ENCODE assay signal across 16 cellular contexts in genomic region chr16:10688291-10688690, GRCh38. TPM values are rescaled to one million over a fixed set of nuclear protein-coding genes. Genes with fewer than 3 reads are reported as not detected.
DNase-seq lines count a peak whose midpoint lies in the region; ATAC-seq and TF ChIP-seq lines count a peak whose summit lies in the region.
"Had no signal": no experiment of that assay in that cellular context is flagged by ENCODE, and none has a peak within 500 bp of the region (broad histone marks: within the 10 kb centered on the region; RNA-seq: fewer than 3 reads in every experiment).

No MANE protein-coding gene starts in this region.

- H3K27ac ChIP-seq in lower lobe of right lung (no peak overlapping the region), upper lobe of left lung (peak overlapping the region in 3 of 4 donors; percentile 44 to 57 (median 53))
- no peak overlapping the region for H3K27ac ChIP-seq in effector memory CD4-positive, alpha-beta T cell (ENCODE audit: insufficient read depth, low read length, poor library complexity, severe bottlenecking)
- H3K27ac ChIP-seq: neural progenitor cell, SJSA1 had no signal

- peak; percentile 91 to 95 for ATAC-seq in lower lobe of right lung
- peak; percentile 52 to 78 for ATAC-seq in upper lobe of left lung (ENCODE audit: low FRiP score in 2 of 2)
- ATAC-seq in sciatic nerve, result no peak

- peaks cover 2% of the 10 kb centered on the region for H3K4me1 Mint-ChIP-seq in endothelial cell (ENCODE audit: unreplicated experiment)
- H3K4me1 Mint-ChIP-seq: activated naive CD8-positive, alpha-beta T cell treated with anti-CD3 and anti-CD28 coated beads for 36 hours had no signal

- no peaks in the 10 kb centered on the region for H3K9me3 Mint-ChIP-seq in endothelial cell (ENCODE audit: unreplicated experiment)
- H3K9me3 Mint-ChIP-seq: activated naive CD8-positive, alpha-beta T cell treated with anti-CD3 and anti-CD28 coated beads for 36 hours; neural progenitor cell; T-helper 2 cell treated with Interferon-gamma antibody and Interleukin-4, amounts not matched to agents 5 μg/mL and 100 μg/mL, for 36 hours had no signal

- TF ChIP-seq POLR2A in upper lobe of left lung (IDR thresholded peaks at IDR 0.05), result peak in 1 of 4 donors; percentile 17

- no peak overlapping the region for H3K27ac Mint-ChIP-seq in endothelial cell (ENCODE audit: unreplicated experiment)
- H3K27ac Mint-ChIP-seq: activated naive CD8-positive, alpha-beta T cell treated with anti-CD3 and anti-CD28 coated beads for 36 hours; neural progenitor cell; T-helper 2 cell treated with Interferon-gamma antibody and Interleukin-4, amounts not matched to agents 5 μg/mL and 100 μg/mL, for 36 hours had no signal

- peaks cover 7% of the 10 kb centered on the region for H3K4me1 ChIP-seq in lower lobe of right lung
- peaks cover 0 to 12% (median 4%) of the 10 kb centered on the region in 4 donors for H3K4me1 ChIP-seq in upper lobe of left lung
- no peaks in the 10 kb centered on the region for H3K4me1 ChIP-seq in effector memory CD4-positive, alpha-beta T cell (ENCODE audit: control insufficient read depth, insufficient read depth, low read length, poor library complexity, severe bottlenecking)
- H3K4me1 ChIP-seq: neural progenitor cell, SJSA1 had no signal

- H3K9me3 ChIP-seq in lower lobe of right lung, result no peaks in the 10 kb centered on the region
- no peaks in the 10 kb centered on the region for H3K9me3 ChIP-seq in upper lobe of left lung
- H3K9me3 ChIP-seq in effector memory CD4-positive, alpha-beta T cell (ENCODE audit: control insufficient read depth, low read length), result no peaks in the 10 kb centered on the region
- H3K9me3 ChIP-seq: SJSA1 had no signal

- H3K27me3 ChIP-seq in lower lobe of right lung (ENCODE audit: low read depth), result no peaks in the 10 kb centered on the region
- no peaks in the 10 kb centered on the region for H3K27me3 ChIP-seq in upper lobe of left lung
- H3K27me3 ChIP-seq in effector memory CD4-positive, alpha-beta T cell (replicated peaks; ENCODE audit: control insufficient read depth, insufficient read depth, low read length, poor library complexity, severe bottlenecking), result no peaks in the 10 kb centered on the region
- H3K27me3 ChIP-seq: neural progenitor cell had no signal

- peak in 1 of 4 donors; percentile 88 for TF ChIP-seq EP300 in upper lobe of left lung (IDR thresholded peaks at IDR 0.05)

- intact Hi-C loops in lower lobe of right lung (cut with DNase I) (no loop called here), sciatic nerve (cut with DNase I) (no loop called here)

- TF ChIP-seq CTCF in lower lobe of right lung (IDR thresholded peaks at IDR 0.05), result no peak
- TF ChIP-seq CTCF in upper lobe of left lung (IDR thresholded peaks at IDR 0.05), result no peak
- no peak for TF ChIP-seq CTCF in endothelial cell (IDR thresholded peaks at IDR 0.05; ENCODE audit: unreplicated experiment)

- H3K27me3 Mint-ChIP-seq in endothelial cell (ENCODE audit: unreplicated experiment), result peaks cover 2% of the 10 kb centered on the region

- H3K36me3 ChIP-seq in lower lobe of right lung (no peaks in the 10 kb centered on the region), upper lobe of left lung (no peaks in the 10 kb centered on the region)
- no peaks in the 10 kb centered on the region for H3K36me3 ChIP-seq in effector memory CD4-positive, alpha-beta T cell (ENCODE audit: control insufficient read depth, insufficient read depth, low read length)
- H3K36me3 ChIP-seq: neural progenitor cell, SJSA1 had no signal

- 72 to 90% methylated on average over 8 to 10 of the region's 10 CpGs for WGBS in upper lobe of left lung, 2 donors

- no peaks in the 10 kb centered on the region for H3K36me3 Mint-ChIP-seq in endothelial cell (ENCODE audit: low read depth, unreplicated experiment)
- H3K36me3 Mint-ChIP-seq: activated naive CD8-positive, alpha-beta T cell treated with anti-CD3 and anti-CD28 coated beads for 36 hours; neural progenitor cell had no signal

- DNase-seq in HT-29 (ENCODE audit: low spot score) (peak; percentile 77), NCI-H510A treated with DMSO at 0.1 percent for 48 hours (lab: John Stamatoyannopoulos, UW) (peak; percentile 61), lower lobe of right lung (peak; percentile 76), upper lobe of left lung (peak; percentile 71 to 83), endothelial cell (ENCODE audit: low spot score) (no peak), sciatic nerve (ENCODE audit: low spot score) (no peak)
- DNase-seq in effector memory CD4-positive, alpha-beta T cell, result no peak
- DNase-seq: activated naive CD8-positive, alpha-beta T cell treated with anti-CD3 and anti-CD28 coated beads for 36 hours; KG1; midbrain; NCI-H2081 treated with DMSO at 0.1 percent for 48 hours had no signal

- H3K4me3 ChIP-seq in lower lobe of right lung, result no peak overlapping the region
- peak overlapping the region in 1 of 4 donors; percentile 0 for H3K4me3 ChIP-seq in upper lobe of left lung
- no peak overlapping the region for H3K4me3 ChIP-seq in effector memory CD4-positive, alpha-beta T cell (ENCODE audit: insufficient read depth, low read depth, low read length, poor library complexity, severe bottlenecking)
- H3K4me3 ChIP-seq: neural progenitor cell, SJSA1 had no signal

- no peak overlapping the region for H3K4me3 Mint-ChIP-seq in endothelial cell (ENCODE audit: unreplicated experiment)
- H3K4me3 Mint-ChIP-seq: activated naive CD8-positive, alpha-beta T cell treated with anti-CD3 and anti-CD28 coated beads for 36 hours; neural progenitor cell; T-helper 2 cell treated with Interferon-gamma antibody and Interleukin-4, amounts not matched to agents 5 μg/mL and 100 μg/mL, for 36 hours had no signal

RNA-seq across cellular contexts. Expression of gene TEKT5, which starts 6.4 kb away (rescaled TPM):
- 0.42 TPM in 1 of 2 replicates, not detected in the other for total RNA-seq in HT-29 (2014; rRNA removed; shearing (Covaris generic))
- not detected for total RNA-seq in lower lobe of right lung
- total RNA-seq in upper lobe of left lung, result 1 to 10 TPM in 1 of 6 donors, under 1 TPM in 2, not detected in 3; 0.20 to 2.1 (median 0.44) TPM
- total RNA-seq in endothelial cell (ENCODE audit: unreplicated experiment), result 0.64 TPM
- total RNA-seq in sciatic nerve, result not detected
- total RNA-seq: activated CD8-positive, alpha-beta memory T cell treated with anti-CD3 and anti-CD28 coated beads for 36 hours; activated naive CD8-positive, alpha-beta T cell treated with anti-CD3 and anti-CD28 coated beads for 36 hours; SJSA1; temporal lobe had no signal

RNA-seq across cellular contexts. Expression of gene NUBP1, which starts 55.4 kb away (rescaled TPM):
- total RNA-seq in HT-29 (2014; rRNA removed; shearing (Covaris generic)), result 21.6 and 32.1 TPM in 2 replicates
- total RNA-seq in lower lobe of right lung, result 37.7 TPM
- 10 to 100 TPM; 16.8 to 40.3 (median 34.6) TPM for total RNA-seq in upper lobe of left lung
- total RNA-seq in endothelial cell (ENCODE audit: unreplicated experiment), result 18.4 TPM
- total RNA-seq in sciatic nerve, result 21.6 TPM

Comparison
In these comparisons a context has a peak if more than half of its experiments do, and no peak if none do; other contexts are left out.
1. DNase-seq: peak in HT-29 (single experiment), NCI-H510A treated with DMSO at 0.1 percent for 48 hours (single experiment), lower lobe of right lung (single experiment) and upper lobe of left lung (2 of 2); none in endothelial cell (single experiment), effector memory CD4-positive, alpha-beta T cell (0 of 3) and sciatic nerve (single experiment).
2. H3K27ac ChIP-seq: peak in upper lobe of left lung (3 of 4); none in lower lobe of right lung (single experiment) and effector memory CD4-positive, alpha-beta T cell (single experiment).